Comparison of ENCODE assay signal across 20 cellular contexts in genomic region chr2:205297368-205297767, GRCh38.
"Had no signal": no experiment of that assay in that cellular context is flagged by ENCODE, and none has a peak within 500 bp of the region (broad histone marks: within the 10 kb centered on the region; RNA-seq: fewer than 3 reads in every experiment).

No MANE protein-coding gene starts in this region.

- H3K27ac Mint-ChIP-seq: IgD-negative memory B cell had no signal

- H3K4me1 Mint-ChIP-seq: IgD-negative memory B cell had no signal

- H3K9ac ChIP-seq: KMS-11, SK-N-SH had no signal

- H3K9me2 ChIP-seq: SK-N-SH had no signal

- H3K4me3 Mint-ChIP-seq: IgD-negative memory B cell had no signal

- DNase-seq: Kasumi-1, MM.1S, NCI-H1092 treated with DMSO at 0.1 percent for 48 hours, NCI-H1436, NCI-H187 treated with DMSO at 0.1 percent for 48 hours, NCI-H2029 treated with DMSO at 0.1 percent for 48 hours, NCI-H2171 treated with DMSO at 0.1 percent for 48 hours, NCI-H2227 treated with DMSO at 0.1 percent for 48 hours, NCI-H510A, NCI-H524 treated with DMSO at 0.1 percent for 48 hours, NCI-H69, NCI-H774, RPMI8226, SHP77, SK-N-SH, SW 1271 had no signal

- H3K27ac ChIP-seq: KMS-11 had no signal

- H3K27me3 Mint-ChIP-seq: IgD-negative memory B cell had no signal

- H3K4me3 ChIP-seq: K562 had no signal

- H3K4me2 ChIP-seq: KMS-11, SK-N-SH had no signal

- H3K9me3 Mint-ChIP-seq: IgD-negative memory B cell had no signal

- H3K9me3 ChIP-seq: SK-N-SH had no signal

- ATAC-seq: HepG2, K562 had no signal

- H3K36me3 Mint-ChIP-seq: IgD-negative memory B cell had no signal
